In the genomic region with DNA sequence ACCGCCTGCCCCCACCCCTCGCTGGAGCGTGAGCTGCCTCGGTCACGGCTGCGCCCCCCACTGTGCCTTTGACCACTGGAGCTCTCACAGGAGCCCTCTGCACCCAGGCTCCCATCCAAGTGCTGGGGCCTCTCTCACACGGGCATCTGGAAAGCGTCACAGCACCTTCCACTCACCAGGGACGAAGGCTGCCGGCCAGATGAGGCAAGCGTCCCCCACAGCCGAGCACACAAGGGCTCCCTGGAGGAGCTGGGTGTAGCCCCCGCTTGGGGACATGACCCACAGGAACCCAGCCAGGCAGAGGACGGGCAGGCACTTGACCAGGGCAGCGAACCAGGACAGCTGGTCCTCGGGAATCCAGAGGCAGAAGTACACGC, we compare ENCODE assay signal across 15 cellular contexts. TPM values are rescaled to one million over a fixed set of nuclear protein-coding genes. Genes with fewer than 3 reads are reported as not detected.
A peak's percentile ranks its signal among the peaks of the same experiment; 100 is the strongest.
DNase-seq lines count a peak whose midpoint lies in the region; ATAC-seq, FAIRE-seq and TF ChIP-seq lines count a peak whose summit lies in the region.
"Had no signal": no experiment of that assay in that cellular context is flagged by ENCODE, and none has a peak within 500 bp of the region (broad histone marks: within the 10 kb centered on the region; RNA-seq: fewer than 3 reads in every experiment).

No MANE protein-coding gene starts in this region.

- no peak overlapping the region; a peak in 1 of 4 replicates for H3K9ac ChIP-seq in K562 (ENCODE audit: insufficient read depth in 1 of 2, low read depth in 2 of 2, low read length in 2 of 2)

- H3K27ac Mint-ChIP-seq in memory B cell: peak overlapping the region; percentile 80
- H3K27ac Mint-ChIP-seq: T-helper 1 cell treated with Interleukin-12 subunit alpha and Interleukin-12 subunit beta and Interleukin-4 antibody, amounts not matched to agents 30 μg/mL and 1 μg/mL, for 36 hours had no signal

- H3K4me1 Mint-ChIP-seq in memory B cell: peaks cover 7% of the 10 kb centered on the region

- TF ChIP-seq RAD21 in K562 (CRISPR knock-in tag; conservative IDR thresholded peaks at IDR 0.05 in 1 of 2, IDR thresholded peaks at IDR 0.05 in 1 of 2): no peak

- no peaks in the 10 kb centered on the region for H3K9me3 ChIP-seq in K562 (replicated peaks; ENCODE audit: control insufficient read depth, insufficient read depth, low read depth, low read length)
- H3K9me3 ChIP-seq: adrenal gland, prostate gland, thoracic aorta had no signal

- no peaks in the 10 kb centered on the region for H3K79me2 ChIP-seq in K562 (ENCODE audit: control insufficient read depth, insufficient read depth, low read length)

- TF ChIP-seq CTCF in K562 (IDR thresholded peaks at IDR 0.05 in 2 of 3, conservative IDR thresholded peaks at IDR 0.05 in 1 of 3; ENCODE audit: insufficient read depth in 2 of 3, low read depth in 1 of 3, low read length in 3 of 3): no peak

- peaks cover 23% of the 10 kb centered on the region for H3K36me3 Mint-ChIP-seq in memory B cell

- intact Hi-C loops in K562 (cut with micrococcal nuclease): no loop called here

- no peak for TF ChIP-seq EP300 in K562 (IDR thresholded peaks at IDR 0.05; ENCODE audit: low read length)

- H3K4me3 Mint-ChIP-seq in memory B cell: no peak overlapping the region
- H3K4me3 Mint-ChIP-seq: T-helper 1 cell treated with Interleukin-12 subunit alpha and Interleukin-12 subunit beta and Interleukin-4 antibody, amounts not matched to agents 30 μg/mL and 1 μg/mL, for 36 hours had no signal

- H2AFZ ChIP-seq in K562 (ENCODE audit: low read depth, low read length): no peak overlapping the region

- H3K27ac ChIP-seq in K562 (ENCODE audit: extremely low read depth, low read depth, low read length): no peak overlapping the region
- H3K27ac ChIP-seq: prostate gland, thoracic aorta had no signal

- H4K20me1 ChIP-seq in K562 (replicated peaks; ENCODE audit: control insufficient read depth, insufficient read depth, low read length): no peaks in the 10 kb centered on the region

- no peak overlapping the region for H3K4me3 ChIP-seq in K562
- H3K4me3 ChIP-seq: adrenal gland, prostate gland, thoracic aorta had no signal

- H3K9me1 ChIP-seq in K562 (ENCODE audit: control insufficient read depth, insufficient read depth, low read length): peaks cover 3% of the 10 kb centered on the region

- H3K27me3 ChIP-seq in K562 (ENCODE audit: control insufficient read depth in 2 of 2, insufficient read depth in 2 of 2, low read length in 2 of 2): no peaks in the 10 kb centered on the region
- H3K27me3 ChIP-seq: adrenal gland had no signal

- H3K9me3 Mint-ChIP-seq in memory B cell: no peaks in the 10 kb centered on the region
- H3K9me3 Mint-ChIP-seq: T-helper 1 cell treated with Interleukin-12 subunit alpha and Interleukin-12 subunit beta and Interleukin-4 antibody, amounts not matched to agents 30 μg/mL and 1 μg/mL, for 36 hours had no signal

- no peak for DNase-seq in H54 (ENCODE audit: insufficient read length, low spot score)
- no peak for DNase-seq in K562 (ENCODE audit: extremely low read depth in 1 of 4, low spot score in 3 of 4)
- no peak for DNase-seq in memory B cell (ENCODE audit: low spot score in 2 of 2)
- no peak for DNase-seq in NCI-H345 (lab: John Stamatoyannopoulos, UW)
- DNase-seq in midbrain (lab: John Stamatoyannopoulos, UW): no peak
- no peak for DNase-seq in activated effector memory CD4-positive, alpha-beta T cell treated with anti-CD3 and anti-CD28 coated beads, Interleukin-2, amount 50 U/mL, for 16 hours
- DNase-seq: activated CD4-positive, alpha-beta T cell treated with anti-CD3 and anti-CD28 coated beads for 1 hour; AML-193; MV-4-11; RPMI8226 had no signal

- TF ChIP-seq POLR2A in H54 (IDR thresholded peaks at IDR 0.05; ENCODE audit: low read depth, low read length): 0 out of 2 replicates have a peak, but pooled peaks have one; percentile 11
- TF ChIP-seq POLR2A in K562 (conservative IDR thresholded peaks at IDR 0.05): no peak

- H3K36me3 ChIP-seq in K562 (ENCODE audit: control insufficient read depth, insufficient read depth, low read length): peaks cover 76% of the 10 kb centered on the region; the same call in 2 of the 3 replicates

- no TSS peak for BruUV-seq in K562 (replicated peaks; lab: Mats Ljungman, UMichigan)

- FAIRE-seq in H54 (lab: Jason Lieb, UNC) (no peak), K562 (lab: Jason Lieb, UNC) (no peak)
- FAIRE-seq: endothelial cell of umbilical vein had no signal

- peaks cover 0 to 52% of the 10 kb centered on the region in 2 experiments; a peak in 2 of 5 replicates for H3K4me1 ChIP-seq in K562 (replicated peaks in 1 of 2; ENCODE audit: control insufficient read depth in 2 of 2, insufficient read depth in 2 of 2, low read length in 2 of 2)
- H3K4me1 ChIP-seq: prostate gland had no signal

- POLR2A ChIA-PET in K562 (lab: Yijun Ruan, JAX): interaction anchor here (0.6 to 2.2 kb wide), 6 partner anchors 11 to 360 kb away, joined by 3 to 13 read pairs (median 5); partner anchors contain the start of gene PPP6R1

- H3K27me3 Mint-ChIP-seq in memory B cell: no peaks in the 10 kb centered on the region

- H3K4me2 ChIP-seq in K562 (ENCODE audit: insufficient read depth, low read length): no peak overlapping the region

- CTCF ChIA-PET in K562 (lab: Yijun Ruan, JAX; ENCODE audit: low intra/inter-chr PET ratio): no interaction called here

- in situ Hi-C loops in K562 (cut with MboI): no loop called here

- ATAC-seq in K562 (no peak), memory B cell (ENCODE audit: low read depth) (no peak)

- 86% methylated on average over 13 of the region's 17 CpGs for WGBS in K562 (ENCODE audit: insufficient coverage, low coverage, missing lambda C conversion rate)

RNA-seq across cellular contexts. Expression of gene TMEM86B, which starts 0.6 kb away (rescaled TPM):
- 8.0 and 35.1 TPM in 2 replicates for total RNA-seq in K562 (2011; cell fraction: chromatin; rRNA removed; ENCODE audit: low replicate concordance)
- 26.1 and 32.9 TPM in 2 replicates for total RNA-seq in K562 (2011; cell fraction: nucleolus; rRNA removed)
- total RNA-seq in K562 (2011; cell fraction: nucleoplasm; rRNA removed): 13.7 and 16.3 TPM in 2 replicates
- total RNA-seq in K562 (2014; rRNA removed) (3.9 and 4.6 TPM in 2 replicates), K562 (2014; rRNA removed; fragmentation: Illumina TruSeq; extraction: Trizol) (0.19 and 0.55 TPM in 2 replicates), K562 (2015; rRNA removed; fragmentation: Illumina TruSeq; extraction: Trizol) (2.1 TPM in 2 replicates), K562 (2021) (5.7 and 6.3 TPM in 2 replicates)
- polyA plus RNA-seq in K562 (2011; rRNA removed) (1.3 and 3.2 TPM in 2 replicates), K562 (2014; fragmentation: Illumina TruSeq; extraction: Trizol) (2.2 and 5.1 TPM in 2 replicates), K562 (2014; fragmentation: Nextera tagmentation; extraction: Ambion mirVana) (under 1 TPM; 0.28 to 0.41 TPM), K562 (2014; rRNA removed) (6.2 and 7.9 TPM in 2 replicates)
- 2.8 and 7.3 TPM in 2 replicates for polyA plus RNA-seq in K562 (2011; cell fraction: cytosol; rRNA removed)
- polyA plus RNA-seq in K562 (2011; cell fraction: nucleus; rRNA removed): 23.8 and 45.7 TPM in 2 replicates
- 5.1 and 12.3 TPM in 2 replicates for polyA plus RNA-seq in K562 (2012)
- 0.81 and 1.5 TPM in 2 replicates for polyA minus RNA-seq in K562 (2011; rRNA and poly(A)+ RNA removed)
- 1.2 TPM in 1 of 2 replicates, not detected in the other for polyA minus RNA-seq in K562 (2011; cell fraction: cytosol; rRNA and poly(A)+ RNA removed)
- polyA minus RNA-seq in K562 (2011; cell fraction: nucleus; rRNA and poly(A)+ RNA removed): 4.4 and 5.9 TPM in 2 replicates

RNA-seq across cellular contexts. Expression of gene PTPRH, which starts 18.7 kb away (rescaled TPM):
- total RNA-seq in K562 (2011; cell fraction: chromatin; rRNA removed; ENCODE audit: low replicate concordance): 57.9 and 171 TPM in 2 replicates
- total RNA-seq in K562 (2011; cell fraction: nucleolus; rRNA removed): 67.1 and 78.4 TPM in 2 replicates
- total RNA-seq in K562 (2011; cell fraction: nucleoplasm; rRNA removed): 53.0 and 59.6 TPM in 2 replicates
- total RNA-seq in K562 (2014; rRNA removed): 24.0 and 36.5 TPM in 2 replicates
- total RNA-seq in K562 (2014; rRNA removed; fragmentation: Illumina TruSeq; extraction: Trizol): 14.7 and 17.6 TPM in 2 replicates
- total RNA-seq in K562 (2015; rRNA removed; fragmentation: Illumina TruSeq; extraction: Trizol): 18.6 and 19.0 TPM in 2 replicates
- total RNA-seq in K562 (2021): 25.5 and 26.4 TPM in 2 replicates
- polyA plus RNA-seq in K562 (2011; rRNA removed): 33.6 and 34.3 TPM in 2 replicates
- 31.6 and 38.9 TPM in 2 replicates for polyA plus RNA-seq in K562 (2011; cell fraction: cytosol; rRNA removed)
- 66.1 and 111 TPM in 2 replicates for polyA plus RNA-seq in K562 (2011; cell fraction: nucleus; rRNA removed)
- 19.2 and 61.5 TPM in 2 replicates for polyA plus RNA-seq in K562 (2012)
- polyA plus RNA-seq in K562 (2014; fragmentation: Illumina TruSeq; extraction: Trizol): 31.2 and 33.2 TPM in 2 replicates
- polyA plus RNA-seq in K562 (2014; fragmentation: Nextera tagmentation; extraction: Ambion mirVana): 1 to 10 TPM in 1 of 2 experiments, under 1 TPM in 1; 0.87 to 2.9 TPM
- 22.7 and 22.8 TPM in 2 replicates for polyA plus RNA-seq in K562 (2014; rRNA removed)
- 34.7 and 44.2 TPM in 2 replicates for polyA minus RNA-seq in K562 (2011; rRNA and poly(A)+ RNA removed)
- polyA minus RNA-seq in K562 (2011; cell fraction: cytosol; rRNA and poly(A)+ RNA removed): 15.8 and 20.3 TPM in 2 replicates
- polyA minus RNA-seq in K562 (2011; cell fraction: nucleus; rRNA and poly(A)+ RNA removed): 46.6 and 47.5 TPM in 2 replicates

RNA-seq across cellular contexts. Expression of gene PPP6R1, which starts 30.8 kb away (rescaled TPM):
- 138 and 331 TPM in 2 replicates for total RNA-seq in K562 (2011; cell fraction: chromatin; rRNA removed; ENCODE audit: low replicate concordance)
- 170 and 181 TPM in 2 replicates for total RNA-seq in K562 (2011; cell fraction: nucleolus; rRNA removed)
- 119 and 126 TPM in 2 replicates for total RNA-seq in K562 (2011; cell fraction: nucleoplasm; rRNA removed)
- total RNA-seq in K562 (2014; rRNA removed): 58.3 and 78.9 TPM in 2 replicates
- total RNA-seq in K562 (2014; rRNA removed; fragmentation: Illumina TruSeq; extraction: Trizol): 25.5 and 28.1 TPM in 2 replicates
- 37.2 and 39.6 TPM in 2 replicates for total RNA-seq in K562 (2015; rRNA removed; fragmentation: Illumina TruSeq; extraction: Trizol)
- total RNA-seq in K562 (2021): 115 and 135 TPM in 2 replicates
- 37.0 and 59.5 TPM in 2 replicates for polyA plus RNA-seq in K562 (2011; rRNA removed)
- 51.6 and 73.6 TPM in 2 replicates for polyA plus RNA-seq in K562 (2011; cell fraction: cytosol; rRNA removed)
- polyA plus RNA-seq in K562 (2011; cell fraction: nucleus; rRNA removed): 101 and 109 TPM in 2 replicates
- 69.7 and 88.1 TPM in 2 replicates for polyA plus RNA-seq in K562 (2012)
- 42.6 and 75.6 TPM in 2 replicates for polyA plus RNA-seq in K562 (2014; fragmentation: Illumina TruSeq; extraction: Trizol)
- under 1 TPM; 0.48 to 0.89 TPM for polyA plus RNA-seq in K562 (2014; fragmentation: Nextera tagmentation; extraction: Ambion mirVana)
- polyA plus RNA-seq in K562 (2014; rRNA removed): 72.9 and 82.6 TPM in 2 replicates
- polyA minus RNA-seq in K562 (2011; rRNA and poly(A)+ RNA removed): 47.1 and 60.9 TPM in 2 replicates
- 68.7 and 77.1 TPM in 2 replicates for polyA minus RNA-seq in K562 (2011; cell fraction: cytosol; rRNA and poly(A)+ RNA removed)
- 31.9 and 52.0 TPM in 2 replicates for polyA minus RNA-seq in K562 (2011; cell fraction: nucleus; rRNA and poly(A)+ RNA removed)

RNA-seq across cellular contexts. Expression of gene SYT5, which starts 47.9 kb away (rescaled TPM):
- 8.2 and 12.8 TPM in 2 replicates for total RNA-seq in K562 (2011; cell fraction: chromatin; rRNA removed; ENCODE audit: low replicate concordance)
- total RNA-seq in K562 (2011; cell fraction: nucleolus; rRNA removed): 5.1 and 5.5 TPM in 2 replicates
- total RNA-seq in K562 (2011; cell fraction: nucleoplasm; rRNA removed): 8.5 and 9.7 TPM in 2 replicates
- total RNA-seq in K562 (2014; rRNA removed) (9.9 and 15.7 TPM in 2 replicates), K562 (2014; rRNA removed; fragmentation: Illumina TruSeq; extraction: Trizol) (8.8 and 9.8 TPM in 2 replicates), K562 (2015; rRNA removed; fragmentation: Illumina TruSeq; extraction: Trizol) (6.6 and 7.2 TPM in 2 replicates), K562 (2021) (19.9 and 20.9 TPM in 2 replicates)
- polyA plus RNA-seq in K562 (2011; rRNA removed) (3.9 and 5.0 TPM in 2 replicates), K562 (2014; fragmentation: Illumina TruSeq; extraction: Trizol) (18.0 and 19.4 TPM in 2 replicates), K562 (2014; fragmentation: Nextera tagmentation; extraction: Ambion mirVana) (1 to 10 TPM; 1.3 to 2.1 TPM), K562 (2014; rRNA removed) (14.2 and 15.2 TPM in 2 replicates)
- 4.3 and 6.8 TPM in 2 replicates for polyA plus RNA-seq in K562 (2011; cell fraction: cytosol; rRNA removed)
- 5.3 and 5.7 TPM in 2 replicates for polyA plus RNA-seq in K562 (2011; cell fraction: nucleus; rRNA removed)
- polyA plus RNA-seq in K562 (2012): 15.2 and 38.7 TPM in 2 replicates
- 2.4 and 5.1 TPM in 2 replicates for polyA minus RNA-seq in K562 (2011; rRNA and poly(A)+ RNA removed)
- polyA minus RNA-seq in K562 (2011; cell fraction: cytosol; rRNA and poly(A)+ RNA removed): 8.4 and 13.2 TPM in 2 replicates
- polyA minus RNA-seq in K562 (2011; cell fraction: nucleus; rRNA and poly(A)+ RNA removed): 3.1 and 3.4 TPM in 2 replicates
- total RNA-seq: thoracic aorta had no signal
- polyA plus RNA-seq: endothelial cell of umbilical vein had no signal

RNA-seq across cellular contexts. Expression of gene HSPBP1, which starts 51.9 kb away (rescaled TPM):
- total RNA-seq in K562 (2011; cell fraction: chromatin; rRNA removed; ENCODE audit: low replicate concordance): 1.8 and 7.4 TPM in 2 replicates
- total RNA-seq in K562 (2011; cell fraction: nucleolus; rRNA removed): 14.1 and 16.0 TPM in 2 replicates
- 5.8 and 8.5 TPM in 2 replicates for total RNA-seq in K562 (2011; cell fraction: nucleoplasm; rRNA removed)
- total RNA-seq in K562 (2014; rRNA removed) (54.6 and 63.3 TPM in 2 replicates), K562 (2014; rRNA removed; fragmentation: Illumina TruSeq; extraction: Trizol) (12.3 and 13.9 TPM in 2 replicates), K562 (2015; rRNA removed; fragmentation: Illumina TruSeq; extraction: Trizol) (38.7 and 41.3 TPM in 2 replicates), K562 (2021) (81.3 and 85.8 TPM in 2 replicates)
- polyA plus RNA-seq in K562 (2011; rRNA removed) (20.6 and 30.4 TPM in 2 replicates), K562 (2014; fragmentation: Illumina TruSeq; extraction: Trizol) (21.8 and 37.7 TPM in 2 replicates), K562 (2014; fragmentation: Nextera tagmentation; extraction: Ambion mirVana) (1 to 10 TPM in 1 of 2 experiments, under 1 TPM in 1; 0.83 to 1.5 TPM), K562 (2014; rRNA removed) (59.0 and 62.3 TPM in 2 replicates)
- polyA plus RNA-seq in K562 (2011; cell fraction: cytosol; rRNA removed): 38.3 and 103 TPM in 2 replicates
- 17.4 and 24.9 TPM in 2 replicates for polyA plus RNA-seq in K562 (2011; cell fraction: nucleus; rRNA removed)
- 67.2 and 80.0 TPM in 2 replicates for polyA plus RNA-seq in K562 (2012)
- 5.2 and 9.1 TPM in 2 replicates for polyA minus RNA-seq in K562 (2011; rRNA and poly(A)+ RNA removed)
- polyA minus RNA-seq in K562 (2011; cell fraction: cytosol; rRNA and poly(A)+ RNA removed): 23.1 and 31.8 TPM in 2 replicates
- polyA minus RNA-seq in K562 (2011; cell fraction: nucleus; rRNA and poly(A)+ RNA removed): 6.2 and 6.8 TPM in 2 replicates
